Comparison of ENCODE assay signal across 9 cellular contexts in the genomic region with DNA sequence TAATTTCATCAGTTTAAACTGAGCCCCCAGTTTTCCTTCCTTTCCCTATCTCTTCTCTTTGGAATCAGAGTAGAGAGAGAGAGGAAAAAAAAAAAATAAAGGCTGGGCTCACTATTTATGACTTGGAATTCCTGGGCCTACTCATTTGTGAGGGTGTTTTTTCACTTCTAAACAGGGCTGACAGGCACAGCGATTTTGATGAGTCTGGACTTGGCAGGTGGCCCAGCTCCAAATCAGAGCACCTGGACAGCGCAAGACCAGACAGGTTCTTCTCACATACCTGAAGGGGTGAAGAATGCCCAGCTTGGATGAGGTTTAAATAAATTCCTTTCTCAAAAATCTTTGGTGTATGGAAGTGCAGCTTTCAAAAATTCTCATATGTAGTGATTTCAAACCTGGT.
DNase-seq lines count a peak whose midpoint lies in the region; ATAC-seq and TF ChIP-seq lines count a peak whose summit lies in the region.
"Had no signal": no experiment of that assay in that cellular context is flagged by ENCODE, and none has a peak within 500 bp of the region (broad histone marks: within the 10 kb centered on the region; RNA-seq: fewer than 3 reads in every experiment).

No MANE protein-coding gene starts in this region.

- H3K27me3 Mint-ChIP-seq in brain, result no peaks in the 10 kb centered on the region

- DNase-seq in DMS153 treated with DMSO at 0.1 percent for 48 hours (lab: John Stamatoyannopoulos, UW; ENCODE audit: unreplicated experiment), result peak; percentile 2
- no peak for DNase-seq in DMS153 (lab: John Stamatoyannopoulos, UW)
- DNase-seq in left lung, result no peak
- no peak for DNase-seq in upper lobe of left lung
- no peak for DNase-seq in medulla oblongata (ENCODE audit: extremely low spot score)
- no peak for DNase-seq in AG08395 (ENCODE audit: low spot score)
- DNase-seq in NCI-H446 treated with DMSO at 0.1 percent for 48 hours (lab: John Stamatoyannopoulos, UW), result no peak
- DNase-seq: activated naive CD8-positive, alpha-beta T cell treated with anti-CD3 and anti-CD28 coated beads, Interleukin-2, amount 10 ng/mL, durations not matched to agents 7 days and 5 days had no signal

- peak overlapping the region; percentile 16 to 48 for H3K27ac ChIP-seq in left lung
- peak overlapping the region in 3 of 4 donors; percentile 34 to 46 (median 40) for H3K27ac ChIP-seq in upper lobe of left lung

- no peak for TF ChIP-seq POLR2A in upper lobe of left lung (IDR thresholded peaks at IDR 0.05)

- no peak for TF ChIP-seq CTCF in brain (conservative IDR thresholded peaks at IDR 0.05)
- TF ChIP-seq CTCF in left lung (IDR thresholded peaks at IDR 0.05), result no peak
- TF ChIP-seq CTCF in upper lobe of left lung (IDR thresholded peaks at IDR 0.05), result no peak

- intact Hi-C loops in left lung (cut with DNase I), result no loop called here

- H3K4me1 ChIP-seq in left lung, result peaks cover 11% of the 10 kb centered on the region in 2 donors
- peaks cover 22 to 28% (median 23%) of the 10 kb centered on the region in 4 donors for H3K4me1 ChIP-seq in upper lobe of left lung

- no peaks in the 10 kb centered on the region for H3K36me3 Mint-ChIP-seq in brain
- H3K36me3 Mint-ChIP-seq: activated naive CD8-positive, alpha-beta T cell treated with anti-CD3 and anti-CD28 coated beads, Interleukin-2, amount 10 ng/mL, durations not matched to agents 7 days and 5 days had no signal

- H3K9me3 ChIP-seq in left lung (no peaks in the 10 kb centered on the region), upper lobe of left lung (no peaks in the 10 kb centered on the region)

- H3K36me3 ChIP-seq in left lung (no peaks in the 10 kb centered on the region), upper lobe of left lung (no peaks in the 10 kb centered on the region)

- no peak for TF ChIP-seq EP300 in upper lobe of left lung (IDR thresholded peaks at IDR 0.05)

- H3K4me1 Mint-ChIP-seq in brain, result peaks cover 59% of the 10 kb centered on the region
- H3K4me1 Mint-ChIP-seq: activated naive CD8-positive, alpha-beta T cell treated with anti-CD3 and anti-CD28 coated beads, Interleukin-2, amount 10 ng/mL, durations not matched to agents 7 days and 5 days had no signal

- peak; percentile 51 for ATAC-seq in left lung
- ATAC-seq in upper lobe of left lung (ENCODE audit: low FRiP score in 2 of 2), result no peak

- H3K9me3 Mint-ChIP-seq in brain, result no peaks in the 10 kb centered on the region
- H3K9me3 Mint-ChIP-seq: activated naive CD8-positive, alpha-beta T cell treated with anti-CD3 and anti-CD28 coated beads, Interleukin-2, amount 10 ng/mL, durations not matched to agents 7 days and 5 days had no signal

- peak overlapping the region in 3 of 5 experiments; percentile 75 to 85 (median 83) for H3K27ac Mint-ChIP-seq in brain
- H3K27ac Mint-ChIP-seq: activated naive CD8-positive, alpha-beta T cell treated with anti-CD3 and anti-CD28 coated beads, Interleukin-2, amount 10 ng/mL, durations not matched to agents 7 days and 5 days had no signal

- 52 to 66% methylated on average over 2 of the region's 2 CpGs for WGBS in upper lobe of left lung, 2 donors

- no peak overlapping the region for H3K4me3 ChIP-seq in left lung
- H3K4me3 ChIP-seq in upper lobe of left lung, result no peak overlapping the region

- H3K27me3 ChIP-seq in left lung (no peaks in the 10 kb centered on the region), upper lobe of left lung (no peaks in the 10 kb centered on the region)

- no peak overlapping the region for H3K4me3 Mint-ChIP-seq in brain
- H3K4me3 Mint-ChIP-seq: activated naive CD8-positive, alpha-beta T cell treated with anti-CD3 and anti-CD28 coated beads, Interleukin-2, amount 10 ng/mL, durations not matched to agents 7 days and 5 days had no signal
